ENCODE assay signal across 8 cellular contexts in genomic region chr15:42650208-42651066, GRCh38.
DNase-seq lines count a peak whose midpoint lies in the region; ATAC-seq and TF ChIP-seq lines count a peak whose summit lies in the region.

No MANE protein-coding gene starts in this region.

- no peaks in the 10 kb centered on the region for H3K79me1 ChIP-seq in H9 (ENCODE audit: insufficient read depth, low read depth, low read length, poor library complexity, severe bottlenecking)

- H3K18ac ChIP-seq in H9 (ENCODE audit: insufficient read length, low read depth, low read length), result no peak overlapping the region

- in situ Hi-C loops in astrocyte of the spinal cord (cut with HindIII; ENCODE audit: low sequenced_read_pairs), result no loop called here

- no peak overlapping the region for H3K14ac ChIP-seq in H9 (ENCODE audit: insufficient read depth, low read length)

- H3K27ac Mint-ChIP-seq in H9 (no peak overlapping the region; a peak in 1 of 7 replicates), T-helper 17 cell (no peak overlapping the region), CD14-positive monocyte (no peak overlapping the region)

- H2BK120ac ChIP-seq in H9 (ENCODE audit: low read depth, low read length, poor library complexity, severe bottlenecking), result no peak overlapping the region

- no peak for TF ChIP-seq POLR2A in spleen (IDR thresholded peaks at IDR 0.05)

- no peak overlapping the region for H2AFZ ChIP-seq in H9 (ENCODE audit: low read length)

- H3K23me2 ChIP-seq in H9 (ENCODE audit: insufficient read length, low read depth, low read length, poor library complexity, severe bottlenecking), result no peaks in the 10 kb centered on the region

- no peak overlapping the region for H2BK5ac ChIP-seq in H9 (ENCODE audit: insufficient read length, low read length)

- H2BK15ac ChIP-seq in H9 (ENCODE audit: low read depth, low read length), result no peak overlapping the region

- intact Hi-C loops in spleen (cut with DNase I; ENCODE audit: low total_unique reads), result no loop called here
- intact Hi-C loops in CD14-positive monocyte (cut with micrococcal nuclease), result no loop called here

- WGBS in H9 (ENCODE audit: extremely low coverage, insufficient read length, low lambda C conversion rate), result no CpG with 5 or more reads among the region's 5 CpGs
- 57 to 66% (median 63%) methylated on average over 5 of the region's 5 CpGs for WGBS in spleen, 5 donors

- H3K79me2 ChIP-seq in H9 (ENCODE audit: insufficient read depth, low read length), result no peaks in the 10 kb centered on the region

- no peak overlapping the region for H3K56ac ChIP-seq in H9 (ENCODE audit: insufficient read length, low read depth, low read length)

- H3K4me1 Mint-ChIP-seq in H9 (peaks cover 0 to 3% of the 10 kb centered on the region in 2 experiments; a peak in 1 of 4 replicates), T-helper 17 cell (peaks cover 9% of the 10 kb centered on the region), CD14-positive monocyte (peaks cover 3% of the 10 kb centered on the region)

- no peak overlapping the region for H4K8ac ChIP-seq in H9 (replicated peaks; ENCODE audit: insufficient read length, low read depth, low read length)

- no peak overlapping the region for H2AK5ac ChIP-seq in H9 (ENCODE audit: insufficient read length, low read length)

- no peak overlapping the region for H3K9ac ChIP-seq in H9 (ENCODE audit: extremely low read depth, insufficient read length, low read length)

- H3K27me3 ChIP-seq in H9 (ENCODE audit: insufficient read depth, low read length), result no peaks in the 10 kb centered on the region
- no peaks in the 10 kb centered on the region for H3K27me3 ChIP-seq in spleen (replicated peaks in 1 of 7)

- H4K20me1 ChIP-seq in H9 (ENCODE audit: control insufficient read depth, insufficient read depth, insufficient read length), result no peaks in the 10 kb centered on the region

- H2BK20ac ChIP-seq in H9 (ENCODE audit: low read depth, low read length, poor library complexity, severe bottlenecking), result no peak overlapping the region

- H4K91ac ChIP-seq in H9 (ENCODE audit: insufficient read length, low read depth, low read length), result no peak overlapping the region

- no peak overlapping the region for H3K23ac ChIP-seq in H9 (ENCODE audit: insufficient read length, low read depth, low read length)

- peak; percentile 66 for ATAC-seq in T-helper 17 cell

- peaks cover 0 to 11% (median 4%) of the 10 kb centered on the region in 6 donors for H3K36me3 ChIP-seq in spleen

- H3K27ac ChIP-seq in H9 (ENCODE audit: insufficient read length, low read depth, low read length), result no peak overlapping the region
- no peak overlapping the region for H3K27ac ChIP-seq in spleen

- H3K4me1 ChIP-seq in H9 (ENCODE audit: insufficient read depth, low read length) (no peaks in the 10 kb centered on the region), spleen (peaks cover 0 to 11% (median 1%) of the 10 kb centered on the region in 6 donors)

- H3K4me2 ChIP-seq in H9 (ENCODE audit: insufficient read depth, insufficient read length, low read length), result no peak overlapping the region

- TF ChIP-seq CTCF in H9 (conservative IDR thresholded peaks at IDR 0.05) (peak; percentile 92), astrocyte of the spinal cord (IDR thresholded peaks at IDR 0.05; ENCODE audit: low read depth, low read length) (peak; percentile 90), spleen (IDR thresholded peaks at IDR 0.05 in 8 of 11, conservative IDR thresholded peaks at IDR 0.05 in 3 of 11) (peak; percentile 47 to 82 (median 74)), CD14-positive monocyte (IDR thresholded peaks at IDR 0.05) (no peak)

- H2BK12ac ChIP-seq in H9 (ENCODE audit: insufficient read length, low read depth, low read length), result no peak overlapping the region

- H3K9me3 ChIP-seq in H9 (ENCODE audit: control insufficient read depth, low read depth, low read length) (no peaks in the 10 kb centered on the region), T-helper 17 cell (ENCODE audit: control insufficient read depth, low read length, poor library complexity, severe bottlenecking) (no peaks in the 10 kb centered on the region), spleen (no peaks in the 10 kb centered on the region)

- DNase-seq in DMS114 treated with DMSO at 0.1 percent for 48 hours (lab: John Stamatoyannopoulos, UW; ENCODE audit: unreplicated experiment) (peak; percentile 62), H9 (peak; percentile 51), NCI-H1694 treated with DMSO at 0.1 percent for 48 hours (lab: John Stamatoyannopoulos, UW) (peak; percentile 6), T-helper 17 cell (peak in 1 of 3 donors; percentile 9), astrocyte of the spinal cord (ENCODE audit: low read depth, low spot score) (peak; percentile 83), iPS DF 19.7 (ENCODE audit: low read depth, low spot score) (peak; percentile 12), spleen (no peak), CD14-positive monocyte (ENCODE audit: low spot score) (no peak)

- H3K27me3 Mint-ChIP-seq in H9 (ENCODE audit: low read depth) (no peaks in the 10 kb centered on the region), T-helper 17 cell (no peaks in the 10 kb centered on the region), CD14-positive monocyte (ENCODE audit: low read depth in 3 of 3) (peaks cover 0 to 2% (median 0%) of the 10 kb centered on the region in 3 donors)

- no peak overlapping the region for H4K5ac ChIP-seq in H9 (ENCODE audit: insufficient read length, low read depth, low read length)

- H3K9me3 Mint-ChIP-seq in H9 (no peaks in the 10 kb centered on the region), CD14-positive monocyte (no peaks in the 10 kb centered on the region)

- no peak overlapping the region for H3K4me3 Mint-ChIP-seq in H9
- H3K4me3 Mint-ChIP-seq in T-helper 17 cell, result no peak overlapping the region
- H3K4me3 Mint-ChIP-seq in CD14-positive monocyte, result no peak overlapping the region

- no peak overlapping the region for H3T11ph ChIP-seq in H9 (ENCODE audit: low read length)

- H3K36me3 Mint-ChIP-seq in H9 (ENCODE audit: insufficient read depth in 1 of 3, low read depth in 3 of 3) (no peaks in the 10 kb centered on the region), T-helper 17 cell (ENCODE audit: low read depth) (peaks cover 4% of the 10 kb centered on the region), CD14-positive monocyte (no peaks in the 10 kb centered on the region)

- no peak overlapping the region for H3K4ac ChIP-seq in H9 (ENCODE audit: low read depth, low read length)

- no peak overlapping the region for H3K4me3 ChIP-seq in astrocyte of the spinal cord (ENCODE audit: low read depth, low read length)
- no peak overlapping the region for H3K4me3 ChIP-seq in spleen

Comparison
In these comparisons a context has a peak if more than half of its experiments do, and no peak if none do; other contexts are left out.
1. DNase-seq: peak in DMS114 treated with DMSO at 0.1 percent for 48 hours (single experiment), H9 (single experiment), NCI-H1694 treated with DMSO at 0.1 percent for 48 hours (single experiment), astrocyte of the spinal cord (single experiment) and iPS DF 19.7 (single experiment); none in spleen (single experiment) and CD14-positive monocyte (single experiment).